Comparison of ENCODE assay signal across 8 cellular contexts in the genomic region with DNA sequence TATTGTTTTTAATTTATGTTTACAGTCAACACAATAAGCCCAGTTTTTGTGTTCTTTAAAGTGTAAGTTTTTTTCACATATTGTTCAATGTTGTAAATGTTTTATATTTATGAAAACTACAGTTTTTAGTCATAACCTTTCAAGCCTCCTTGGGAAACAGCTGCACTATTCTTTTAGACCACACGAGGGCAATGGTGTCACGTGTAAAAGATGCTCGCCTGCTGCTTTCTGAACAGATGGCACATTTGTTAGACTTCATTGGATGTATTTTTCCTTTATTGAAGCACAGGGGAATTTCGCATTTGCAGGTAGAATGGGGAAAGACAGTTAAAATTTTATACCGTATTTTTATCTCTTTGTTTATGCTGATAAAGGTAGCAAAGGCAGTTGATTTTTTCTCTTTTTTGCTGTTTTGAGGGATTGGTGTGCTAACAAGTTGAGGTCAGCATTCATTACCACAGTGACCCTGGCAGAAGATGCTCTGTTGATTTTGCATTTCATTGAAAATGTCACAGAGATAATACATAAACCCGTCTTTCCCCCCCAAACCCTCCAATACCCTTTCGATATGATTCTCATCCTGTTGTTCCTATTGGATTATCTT.
A peak's percentile ranks its signal among the peaks of the same experiment; 100 is the strongest.
DNase-seq lines count a peak whose midpoint lies in the region; ATAC-seq lines count a peak whose summit lies in the region.

No MANE protein-coding gene starts in this region.

- peaks cover 31% of the 10 kb centered on the region for H3K4me1 Mint-ChIP-seq in central memory CD8-positive, alpha-beta T cell

- peak; percentile 62 for DNase-seq in EH (ENCODE audit: low read depth)
- peak; percentile 23 for DNase-seq in NCI-H1092 treated with DMSO at 0.1 percent for 48 hours (lab: John Stamatoyannopoulos, UW)
- DNase-seq in activated CD4-positive, CD25-positive, alpha-beta regulatory T cell treated with anti-CD3 and anti-CD28 coated beads, Interleukin-2, amount 50 U/mL, for 72 hours = peak; percentile 65
- peak; percentile 28 to 47 for DNase-seq in central memory CD8-positive, alpha-beta T cell (ENCODE audit: low spot score in 2 of 2)
- peak; percentile 79 for DNase-seq in left kidney (ENCODE audit: low read depth, low spot score)
- DNase-seq in stimulated activated CD4-positive, alpha-beta T cell treated with anti-CD3 and anti-CD28 coated beads, TNF-alpha, amount 100 ng/mL, for 4 hours (ENCODE audit: low read depth in 3 of 3) = peak; percentile 13 to 34 (median 23)

- no peak overlapping the region for H3K27ac Mint-ChIP-seq in central memory CD8-positive, alpha-beta T cell (ENCODE audit: low read depth)

- peaks cover 89% of the 10 kb centered on the region for H3K27me3 Mint-ChIP-seq in central memory CD8-positive, alpha-beta T cell

- H3K4me3 Mint-ChIP-seq in central memory CD8-positive, alpha-beta T cell = no peak overlapping the region

- H3K9me3 Mint-ChIP-seq in central memory CD8-positive, alpha-beta T cell = no peaks in the 10 kb centered on the region

- ATAC-seq in GM21723 (IDR thresholded peaks at IDR 0.05; ENCODE audit: unreplicated experiment) (peak; percentile 52), GM18858 (IDR thresholded peaks at IDR 0.05; ENCODE audit: unreplicated experiment) (no peak)
- ATAC-seq in central memory CD8-positive, alpha-beta T cell (replicated peaks; ENCODE audit: extremely low read depth, poor library complexity, severe bottlenecking) = no peak

- H3K36me3 Mint-ChIP-seq in central memory CD8-positive, alpha-beta T cell (ENCODE audit: insufficient read depth) = peaks cover 2% of the 10 kb centered on the region

Comparison
In these comparisons a context has a peak if more than half of its experiments do, and no peak if none do; other contexts are left out.
1. DNase-seq: peak in every context shown above with its lines; median percentile 79 in left kidney; 65 in activated CD4-positive, CD25-positive, alpha-beta regulatory T cell treated with anti-CD3 and anti-CD28 coated beads, Interleukin-2, amount 50 U/mL, for 72 hours; 62 in EH; 38 in central memory CD8-positive, alpha-beta T cell; 23 in NCI-H1092 treated with DMSO at 0.1 percent for 48 hours; 23 in stimulated activated CD4-positive, alpha-beta T cell treated with anti-CD3 and anti-CD28 coated beads, TNF-alpha, amount 100 ng/mL, for 4 hours.